In genomic region chr17:63973930-63974593, GRCh38 we compare ENCODE assay signal across 14 cellular contexts. TPM values are rescaled to one million over a fixed set of nuclear protein-coding genes. Genes with fewer than 3 reads are reported as not detected.
DNase-seq lines count a peak whose midpoint lies in the region; ATAC-seq and TF ChIP-seq lines count a peak whose summit lies in the region.
"Had no signal": no experiment of that assay in that cellular context is flagged by ENCODE, and none has a peak within 500 bp of the region (broad histone marks: within the 10 kb centered on the region; RNA-seq: fewer than 3 reads in every experiment).

No MANE protein-coding gene starts in this region.

- H3K36me3 ChIP-seq in CD4-positive, CD25-positive, alpha-beta regulatory T cell (ENCODE audit: control insufficient read depth, insufficient read depth, low read length): no peaks in the 10 kb centered on the region
- H3K36me3 ChIP-seq in mucosa of descending colon (ENCODE audit: low read depth): no peaks in the 10 kb centered on the region
- H3K36me3 ChIP-seq: ovary, upper lobe of left lung had no signal

- peaks cover 5% of the 10 kb centered on the region for H3K27me3 ChIP-seq in CD4-positive, CD25-positive, alpha-beta regulatory T cell (ENCODE audit: control insufficient read depth, insufficient read depth, low read length)
- H3K27me3 ChIP-seq: ovary, upper lobe of left lung had no signal

- DNase-seq in CD4-positive, CD25-positive, alpha-beta regulatory T cell: no peak
- DNase-seq in HFFc6 (peak; percentile 11), mucosa of descending colon (peak in 2 of 3 donors; percentile 53), D341Med (ENCODE audit: low spot score) (no peak), cortex of kidney (lab: John Stamatoyannopoulos, UW) (no peak), NCI-H1048 (lab: John Stamatoyannopoulos, UW) (no peak)
- DNase-seq in activated naive CD8-positive, alpha-beta T cell treated with anti-CD3 and anti-CD28 coated beads, Interleukin-2, amount 50 U/mL, for 24 hours: no peak
- DNase-seq: DND-41, NCI-H187 had no signal

- ATAC-seq in CD4-positive, CD25-positive, alpha-beta regulatory T cell (ENCODE audit: low read depth in 2 of 2): no peak
- ATAC-seq in activated naive CD8-positive, alpha-beta T cell treated with anti-CD3 and anti-CD28 coated beads, Interleukin-2, amount 50 U/mL, for 24 hours: peak; percentile 22
- ATAC-seq in mucosa of descending colon: peak; percentile 83
- ATAC-seq in HG03025 (IDR thresholded peaks at IDR 0.05; ENCODE audit: low FRiP score, unreplicated experiment): no peak

- no peaks in the 10 kb centered on the region for H3K9me3 Mint-ChIP-seq in CD4-positive, CD25-positive, alpha-beta regulatory T cell
- H3K9me3 Mint-ChIP-seq in HFFc6: no peaks in the 10 kb centered on the region
- H3K9me3 Mint-ChIP-seq in activated naive CD8-positive, alpha-beta T cell treated with anti-CD3 and anti-CD28 coated beads, Interleukin-2, amount 50 U/mL, for 24 hours: no peaks in the 10 kb centered on the region

- no peaks in the 10 kb centered on the region for H3K4me1 ChIP-seq in CD4-positive, CD25-positive, alpha-beta regulatory T cell (ENCODE audit: control insufficient read depth, insufficient read depth, low read length, poor library complexity, severe bottlenecking)
- H3K4me1 ChIP-seq in mucosa of descending colon (ENCODE audit: low read depth): no peaks in the 10 kb centered on the region
- H3K4me1 ChIP-seq: upper lobe of left lung had no signal

- H3K27ac Mint-ChIP-seq in CD4-positive, CD25-positive, alpha-beta regulatory T cell: peak overlapping the region in 2 of 3 donors; percentile 58 to 83
- peak overlapping the region; percentile 73 for H3K27ac Mint-ChIP-seq in HFFc6
- H3K27ac Mint-ChIP-seq in activated naive CD8-positive, alpha-beta T cell treated with anti-CD3 and anti-CD28 coated beads, Interleukin-2, amount 50 U/mL, for 24 hours: no peak overlapping the region

- no peak for TF ChIP-seq CTCF in HFFc6 (IDR thresholded peaks at IDR 0.05)
- TF ChIP-seq CTCF in mucosa of descending colon (IDR thresholded peaks at IDR 0.05): no peak

- H3K4me3 ChIP-seq in CD4-positive, CD25-positive, alpha-beta regulatory T cell (ENCODE audit: low read depth, low read length): no peak overlapping the region
- no peak overlapping the region for H3K4me3 ChIP-seq in mucosa of descending colon
- H3K4me3 ChIP-seq: ovary, upper lobe of left lung had no signal

- H3K9me3 ChIP-seq in CD4-positive, CD25-positive, alpha-beta regulatory T cell (ENCODE audit: control insufficient read depth in 2 of 2, low read length in 2 of 2): no peaks in the 10 kb centered on the region
- no peaks in the 10 kb centered on the region for H3K9me3 ChIP-seq in mucosa of descending colon
- H3K9me3 ChIP-seq: ovary, upper lobe of left lung had no signal

- H3K27ac ChIP-seq in CD4-positive, CD25-positive, alpha-beta regulatory T cell (ENCODE audit: insufficient read depth, low read length, poor library complexity, severe bottlenecking): no peak overlapping the region
- H3K27ac ChIP-seq: ovary, upper lobe of left lung had no signal

- H3K36me3 Mint-ChIP-seq in CD4-positive, CD25-positive, alpha-beta regulatory T cell: no peaks in the 10 kb centered on the region
- no peaks in the 10 kb centered on the region for H3K36me3 Mint-ChIP-seq in HFFc6 (ENCODE audit: low read depth)
- no peaks in the 10 kb centered on the region for H3K36me3 Mint-ChIP-seq in activated naive CD8-positive, alpha-beta T cell treated with anti-CD3 and anti-CD28 coated beads, Interleukin-2, amount 50 U/mL, for 24 hours (ENCODE audit: low read depth)

- intact Hi-C loops in mucosa of descending colon (cut with DNase I, micrococcal nuclease): no loop called here

- no peak overlapping the region for H3K4me3 Mint-ChIP-seq in CD4-positive, CD25-positive, alpha-beta regulatory T cell
- H3K4me3 Mint-ChIP-seq in HFFc6: peak overlapping the region; percentile 67
- no peak overlapping the region for H3K4me3 Mint-ChIP-seq in activated naive CD8-positive, alpha-beta T cell treated with anti-CD3 and anti-CD28 coated beads, Interleukin-2, amount 50 U/mL, for 24 hours

- peaks cover 9% of the 10 kb centered on the region for H3K27me3 Mint-ChIP-seq in CD4-positive, CD25-positive, alpha-beta regulatory T cell
- peaks cover 10% of the 10 kb centered on the region for H3K27me3 Mint-ChIP-seq in HFFc6 (ENCODE audit: insufficient read depth)
- no peaks in the 10 kb centered on the region for H3K27me3 Mint-ChIP-seq in activated naive CD8-positive, alpha-beta T cell treated with anti-CD3 and anti-CD28 coated beads, Interleukin-2, amount 50 U/mL, for 24 hours

- H3K4me1 Mint-ChIP-seq in CD4-positive, CD25-positive, alpha-beta regulatory T cell: peaks cover 0 to 10% (median 1%) of the 10 kb centered on the region in 4 donors
- H3K4me1 Mint-ChIP-seq in HFFc6 (ENCODE audit: low read depth): peaks cover 29% of the 10 kb centered on the region
- H3K4me1 Mint-ChIP-seq in activated naive CD8-positive, alpha-beta T cell treated with anti-CD3 and anti-CD28 coated beads, Interleukin-2, amount 50 U/mL, for 24 hours: peaks cover 11% of the 10 kb centered on the region

RNA-seq across cellular contexts. Expression of gene SCN4A, which starts 1.3 kb away (rescaled TPM):
- total RNA-seq in CD4-positive, CD25-positive, alpha-beta regulatory T cell: not detected
- not detected for polyA plus RNA-seq in CD4-positive, CD25-positive, alpha-beta regulatory T cell
- total RNA-seq in HFFc6 (2021; fragmentation: NEBNext Ultra II Directional; extraction: Animal tissue kit (Norgen Biotek cat#: 25700)): not detected
- total RNA-seq in mucosa of descending colon: under 1 TPM; 0.10 to 0.75 (median 0.22) TPM
- total RNA-seq: SK-MEL-5 had no signal

RNA-seq across cellular contexts. Expression of gene PRR29, which starts 24.1 kb away (rescaled TPM):
- total RNA-seq in CD4-positive, CD25-positive, alpha-beta regulatory T cell: 0.52 TPM
- polyA plus RNA-seq in CD4-positive, CD25-positive, alpha-beta regulatory T cell: 1 to 10 TPM; 3.9 to 6.9 (median 6.2) TPM
- under 1 TPM in 3 of 6 experiments, not detected in 3; 0.17 to 0.27 (median 0.19) TPM for total RNA-seq in HFFc6 (2021; fragmentation: NEBNext Ultra II Directional; extraction: Animal tissue kit (Norgen Biotek cat#: 25700))
- not detected for total RNA-seq in mucosa of descending colon
- total RNA-seq: SK-MEL-5 had no signal

RNA-seq across cellular contexts. Expression of gene CD79B, which starts 41.9 kb away (rescaled TPM):
- 31.4 TPM for total RNA-seq in CD4-positive, CD25-positive, alpha-beta regulatory T cell
- polyA plus RNA-seq in CD4-positive, CD25-positive, alpha-beta regulatory T cell: 10 to 100 TPM; 59.0 to 85.1 (median 67.9) TPM
- under 1 TPM in 5 of 6 experiments, not detected in 1; 0.26 to 0.76 (median 0.34) TPM for total RNA-seq in HFFc6 (2021; fragmentation: NEBNext Ultra II Directional; extraction: Animal tissue kit (Norgen Biotek cat#: 25700))
- 1 to 10 TPM in 2 of 3 donors, under 1 TPM in 1; 0.70 to 2.4 (median 1.4) TPM for total RNA-seq in mucosa of descending colon

RNA-seq across cellular contexts. Expression of gene ICAM2, which starts 46.4 kb away (rescaled TPM):
- 106 TPM for total RNA-seq in CD4-positive, CD25-positive, alpha-beta regulatory T cell
- 100 to 1,000 TPM; 465 to 625 (median 548) TPM for polyA plus RNA-seq in CD4-positive, CD25-positive, alpha-beta regulatory T cell
- 1 to 10 TPM in 4 of 6 experiments, under 1 TPM in 2; 0.91 to 2.5 (median 1.3) TPM for total RNA-seq in HFFc6 (2021; fragmentation: NEBNext Ultra II Directional; extraction: Animal tissue kit (Norgen Biotek cat#: 25700))
- 10 to 100 TPM in 2 of 3 donors, 1 to 10 TPM in 1; 6.9 to 14.2 (median 10.3) TPM for total RNA-seq in mucosa of descending colon

RNA-seq across cellular contexts. Expression of gene GH1, which starts 55.4 kb away (rescaled TPM):
- total RNA-seq in CD4-positive, CD25-positive, alpha-beta regulatory T cell: not detected
- under 1 TPM in 1 of 4 donors, not detected in 3; 0.50 TPM for polyA plus RNA-seq in CD4-positive, CD25-positive, alpha-beta regulatory T cell
- not detected for total RNA-seq in HFFc6 (2021; fragmentation: NEBNext Ultra II Directional; extraction: Animal tissue kit (Norgen Biotek cat#: 25700))
- total RNA-seq in mucosa of descending colon: not detected
- total RNA-seq: ovary, SK-MEL-5, upper lobe of left lung had no signal
- polyA plus RNA-seq: adipose tissue, ovary had no signal

Comparison
In these comparisons a context has a peak if more than half of its experiments do, and no peak if none do; other contexts are left out.
1. ATAC-seq: peak in activated naive CD8-positive, alpha-beta T cell treated with anti-CD3 and anti-CD28 coated beads, Interleukin-2, amount 50 U/mL, for 24 hours (single experiment) and mucosa of descending colon (single experiment); none in CD4-positive, CD25-positive, alpha-beta regulatory T cell (0 of 2) and HG03025 (single experiment).
2. DNase-seq: peak in HFFc6 (single experiment) and mucosa of descending colon (2 of 3); none in CD4-positive, CD25-positive, alpha-beta regulatory T cell (0 of 3), activated naive CD8-positive, alpha-beta T cell treated with anti-CD3 and anti-CD28 coated beads, Interleukin-2, amount 50 U/mL, for 24 hours (single experiment), D341Med (single experiment), cortex of kidney (single experiment) and NCI-H1048 (single experiment).